In genomic region chr10:58266003-58266825, GRCh38 we compare ENCODE assay signal across 8 cellular contexts. TPM values are rescaled to one million over a fixed set of nuclear protein-coding genes. Genes with fewer than 3 reads are reported as not detected.
DNase-seq lines count a peak whose midpoint lies in the region; ATAC-seq lines count a peak whose summit lies in the region.

No MANE protein-coding gene starts in this region.

- peaks cover 21 to 23% of the 10 kb centered on the region in 2 donors for H3K4me1 Mint-ChIP-seq in effector memory CD8-positive, alpha-beta T cell (ENCODE audit: low read depth in 2 of 2)

- H3K27ac Mint-ChIP-seq in effector memory CD8-positive, alpha-beta T cell, result peak overlapping the region; percentile 96 to 99

- H3K27me3 Mint-ChIP-seq in effector memory CD8-positive, alpha-beta T cell, result no peaks in the 10 kb centered on the region

- peaks cover 31% of the 10 kb centered on the region for H3K36me3 Mint-ChIP-seq in effector memory CD8-positive, alpha-beta T cell (ENCODE audit: insufficient read depth)

- H3K4me3 Mint-ChIP-seq in effector memory CD8-positive, alpha-beta T cell, result peak overlapping the region; percentile 95 to 97

- H3K9me3 Mint-ChIP-seq in effector memory CD8-positive, alpha-beta T cell, result no peaks in the 10 kb centered on the region

- ATAC-seq in HG03354 (IDR thresholded peaks at IDR 0.05; ENCODE audit: poor library complexity, severe bottlenecking, unreplicated experiment), result peak; percentile 20
- ATAC-seq in effector memory CD8-positive, alpha-beta T cell (replicated peaks), result peak; percentile 16
- ATAC-seq in GM19397 (IDR thresholded peaks at IDR 0.05; ENCODE audit: unreplicated experiment), result no peak

- peak; percentile 40 for DNase-seq in stimulated activated CD4-positive, alpha-beta T cell treated with anti-CD3 and anti-CD28 coated beads, Interleukin-15, amount 100 ng/mL, for 24 hours
- no peak for DNase-seq in stimulated activated CD4-positive, alpha-beta T cell treated with anti-CD3 and anti-CD28 coated beads, Interleukin-2, amount 100 ng/mL, for 48 hours
- DNase-seq in SW480 (ENCODE audit: low spot score) (peak; percentile 27), myocyte (ENCODE audit: low read depth) (peak; percentile 32), D341Med (ENCODE audit: low spot score) (no peak)
- DNase-seq in effector memory CD8-positive, alpha-beta T cell, result peak; percentile 15 to 29 (median 25)

RNA-seq across cellular contexts. Expression of gene IPMK, which starts 1.5 kb away (rescaled TPM):
- 7.3 and 11.2 TPM in 2 replicates for total RNA-seq in myocyte
- 2.0 TPM for polyA plus RNA-seq in myocyte (2012)

RNA-seq across cellular contexts. Expression of gene CISD1, which starts 2.7 kb away (rescaled TPM):
- 31.6 and 46.3 TPM in 2 replicates for total RNA-seq in myocyte
- polyA plus RNA-seq in myocyte (2012), result 35.8 TPM

Comparison
In these comparisons a context has a peak if more than half of its experiments do, and no peak if none do; other contexts are left out.
1. DNase-seq: peak in stimulated activated CD4-positive, alpha-beta T cell treated with anti-CD3 and anti-CD28 coated beads, Interleukin-15, amount 100 ng/mL, for 24 hours (single experiment), SW480 (single experiment), effector memory CD8-positive, alpha-beta T cell (3 of 3) and myocyte (single experiment); none in stimulated activated CD4-positive, alpha-beta T cell treated with anti-CD3 and anti-CD28 coated beads, Interleukin-2, amount 100 ng/mL, for 48 hours (0 of 2) and D341Med (single experiment).